ENCODE assay signal across 1 cellular context in the genomic region with DNA sequence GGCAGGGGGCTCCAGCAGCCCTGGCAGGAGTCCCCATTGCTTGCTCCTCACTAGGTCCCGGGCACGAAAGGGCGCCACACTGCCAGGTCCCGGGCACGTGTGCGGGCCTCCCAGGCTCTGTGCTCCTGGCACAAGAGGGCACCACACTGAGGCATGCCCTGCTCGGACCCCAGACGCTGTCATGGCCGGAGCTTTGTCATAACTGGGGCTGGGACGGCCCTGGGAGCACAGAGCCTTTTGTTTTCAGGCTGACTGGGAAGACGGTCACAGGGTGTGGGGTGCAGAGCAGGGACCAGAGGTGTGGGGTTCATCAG.
TF ChIP-seq lines count a peak whose summit lies in the region.

No MANE protein-coding gene starts in this region.

TF ChIP-seq in K562, 482 proteins besides CTCF, POLR2A, EP300 and RAD21:
- TF ChIP-seq RBFOX2 (IDR thresholded peaks at IDR 0.05; ENCODE audit: low read depth, low read length) (peak; percentile 38), ILF3 (IDR thresholded peaks at IDR 0.05; ENCODE audit: borderline replicate concordance) (no peak), ZFX (CRISPR knock-in tag; IDR thresholded peaks at IDR 0.05) (no peak), POLR2G (IDR thresholded peaks at IDR 0.05; ENCODE audit: low read depth, low read length) (peak; percentile 22; the same call in 1 of the 2 replicates), ZNF644 (tag; IDR thresholded peaks at IDR 0.05; ENCODE audit: low read depth) (no peak), ZFP1 (CRISPR knock-in tag; IDR thresholded peaks at IDR 0.05) (no peak)
TF ChIP-seq in K562: peak in this region for 2.
